Comparison of ENCODE assay signal across 11 cellular contexts in the genomic region with DNA sequence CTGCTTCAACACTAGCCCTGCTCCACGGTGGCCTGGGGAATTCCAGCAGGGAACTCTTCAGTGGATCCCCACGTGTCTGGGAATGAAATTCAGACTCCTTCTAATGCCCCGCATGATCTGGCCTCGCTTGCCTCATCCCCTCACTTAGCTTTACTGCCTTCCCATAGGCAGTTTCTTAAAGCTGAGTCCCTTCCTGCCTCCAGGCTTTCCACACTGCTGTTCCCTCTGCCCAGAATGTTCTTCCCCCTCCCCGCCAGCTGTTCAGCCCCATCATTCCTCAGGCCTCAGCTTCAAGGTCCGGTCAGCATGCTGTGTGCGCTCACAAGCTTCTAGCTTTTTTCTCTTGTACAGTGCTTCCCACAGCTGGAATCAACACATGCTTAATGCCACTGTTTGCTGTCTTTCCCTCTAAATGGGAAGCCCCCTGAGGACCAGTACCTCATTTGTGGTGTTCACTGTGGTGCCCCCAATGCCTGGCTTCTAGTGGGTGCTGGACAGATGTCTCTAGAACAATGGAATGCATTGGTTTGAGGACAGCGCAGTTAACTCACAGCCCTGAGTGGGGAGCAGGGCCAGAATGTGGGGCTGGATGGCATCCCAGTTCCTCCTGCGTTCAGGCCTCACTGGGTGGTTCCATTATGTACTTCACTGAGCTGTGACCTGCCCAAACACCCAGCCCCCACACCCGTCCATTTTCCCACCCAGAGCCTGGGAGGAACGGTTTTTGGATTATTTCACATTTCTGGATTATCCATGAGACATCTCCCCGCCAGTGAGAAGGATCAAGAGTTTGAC. TPM values are rescaled to one million over a fixed set of nuclear protein-coding genes. Genes with fewer than 3 reads are reported as not detected.
A peak's percentile ranks its signal among the peaks of the same experiment; 100 is the strongest.
DNase-seq lines count a peak whose midpoint lies in the region; ATAC-seq and TF ChIP-seq lines count a peak whose summit lies in the region.
"Had no signal": no experiment of that assay in that cellular context is flagged by ENCODE, and none has a peak within 500 bp of the region (broad histone marks: within the 10 kb centered on the region; RNA-seq: fewer than 3 reads in every experiment).

No MANE protein-coding gene starts in this region.

- H3K9me3 Mint-ChIP-seq in nephron progenitor cell, result no peaks in the 10 kb centered on the region
- H3K9me3 Mint-ChIP-seq: activated naive CD4-positive, alpha-beta T cell treated with anti-CD3 and anti-CD28 coated beads, Interleukin-2, amount 50 U/mL, for 24 hours had no signal

- H3K36me3 ChIP-seq in MG63, result peaks cover 33% of the 10 kb centered on the region

- intact Hi-C loops in Right ventricle myocardium inferior (cut with DNase I) (loop anchor here (5.0 kb wide), 1 partner anchor 128 kb away; no protein-coding TSS in a partner anchor), cardiac septum (cut with DNase I) (no loop called here)

- H3K4me3 ChIP-seq in MG63, result no peak overlapping the region

- no peaks in the 10 kb centered on the region for H3K27me3 ChIP-seq in MG63

- no peak for TF ChIP-seq CTCF in nephron progenitor cell (IDR thresholded peaks at IDR 0.05)

- ATAC-seq in Right ventricle myocardium inferior (peak; percentile 84), HG03095 (IDR thresholded peaks at IDR 0.05; ENCODE audit: unreplicated experiment) (no peak)

- H3K4me1 Mint-ChIP-seq in nephron progenitor cell, result peaks cover 53% of the 10 kb centered on the region

- H3K4me3 Mint-ChIP-seq in nephron progenitor cell, result no peak overlapping the region
- H3K4me3 Mint-ChIP-seq: activated naive CD4-positive, alpha-beta T cell treated with anti-CD3 and anti-CD28 coated beads, Interleukin-2, amount 50 U/mL, for 24 hours had no signal

- peak; percentile 87 for DNase-seq in Right ventricle myocardium inferior (ENCODE audit: missing footprints)
- no peak for DNase-seq in cardiac septum (ENCODE audit: low spot score)
- peak; percentile 90 for DNase-seq in epidermal melanocyte (ENCODE audit: insufficient read length, low spot score)
- no peak for DNase-seq in nephron progenitor cell
- no peak for DNase-seq in putamen (ENCODE audit: low spot score)
- DNase-seq in amniotic stem cell (lab: John Stamatoyannopoulos, UW), result no peak
- DNase-seq in MG63, result no peak
- DNase-seq: AML-193; stimulated activated CD4-positive, alpha-beta T cell treated with anti-CD3 and anti-CD28 coated beads, Interleukin-4, amount 100 ng/mL, for 4 hours had no signal

- H3K27ac Mint-ChIP-seq in nephron progenitor cell, result peak overlapping the region; percentile 91

- no peaks in the 10 kb centered on the region for H3K27me3 Mint-ChIP-seq in nephron progenitor cell (ENCODE audit: low read depth, poor library complexity)
- H3K27me3 Mint-ChIP-seq: activated naive CD4-positive, alpha-beta T cell treated with anti-CD3 and anti-CD28 coated beads, Interleukin-2, amount 50 U/mL, for 24 hours had no signal

- peaks cover 37% of the 10 kb centered on the region for H3K36me3 Mint-ChIP-seq in nephron progenitor cell (ENCODE audit: low read depth)
- H3K36me3 Mint-ChIP-seq: activated naive CD4-positive, alpha-beta T cell treated with anti-CD3 and anti-CD28 coated beads, Interleukin-2, amount 50 U/mL, for 24 hours had no signal

- no peaks in the 10 kb centered on the region for H3K9me3 ChIP-seq in MG63

RNA-seq across cellular contexts. Expression of a gene that starts 55.0 kb away (rescaled TPM):
- 57.3 TPM for total RNA-seq in Right ventricle myocardium inferior
- total RNA-seq in cardiac septum, result 59.3 TPM
- 13.9 and 15.5 TPM in 2 replicates for total RNA-seq in MG63 (2014; rRNA removed; shearing (Covaris generic); ENCODE audit: low replicate concordance)

RNA-seq across cellular contexts. Expression of a gene that starts 58.9 kb away (rescaled TPM):
- total RNA-seq in Right ventricle myocardium inferior, result 51.2 TPM
- total RNA-seq in cardiac septum, result 57.7 TPM
- total RNA-seq in MG63 (2014; rRNA removed; shearing (Covaris generic); ENCODE audit: low replicate concordance), result 10.4 and 11.5 TPM in 2 replicates

Comparison
In these comparisons a context has a peak if more than half of its experiments do, and no peak if none do; other contexts are left out.
1. DNase-seq: peak in Right ventricle myocardium inferior (single experiment) and epidermal melanocyte (single experiment); none in cardiac septum (single experiment), nephron progenitor cell (single experiment), putamen (single experiment), amniotic stem cell (single experiment) and MG63 (single experiment).